ENCODE assay signal across 21 cellular contexts in the genomic region with DNA sequence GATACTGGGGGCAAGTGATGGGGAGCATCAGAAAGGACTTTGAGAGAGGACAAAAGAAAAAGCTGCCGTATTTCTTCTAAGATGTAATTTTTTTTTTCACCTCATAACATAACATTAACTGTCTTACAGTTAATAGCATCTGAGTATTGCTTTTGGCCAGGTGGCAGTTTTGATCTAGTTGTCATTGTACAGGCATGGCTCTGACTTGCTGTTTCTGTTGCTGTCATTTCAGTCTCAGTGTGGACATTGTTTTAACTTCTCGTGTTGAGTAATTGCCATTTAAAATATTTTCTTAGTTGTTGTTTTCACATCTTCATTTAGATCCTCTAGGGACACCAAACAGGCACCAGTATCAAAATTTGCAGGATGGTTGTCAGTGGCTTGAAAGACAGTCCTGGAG. TPM values are rescaled to one million over a fixed set of nuclear protein-coding genes. Genes with fewer than 3 reads are reported as not detected.
DNase-seq lines count a peak whose midpoint lies in the region; ATAC-seq, FAIRE-seq and TF ChIP-seq lines count a peak whose summit lies in the region.
"Had no signal": no experiment of that assay in that cellular context is flagged by ENCODE, and none has a peak within 500 bp of the region (broad histone marks: within the 10 kb centered on the region; RNA-seq: fewer than 3 reads in every experiment).

No MANE protein-coding gene starts in this region.

- POLR2A ChIA-PET in HEK293 (lab: Yijun Ruan, JAX), result no interaction called here

- ATAC-seq in HG03095 (IDR thresholded peaks at IDR 0.05; ENCODE audit: unreplicated experiment), result peak; percentile 71
- peak; percentile 61 for ATAC-seq in stimulated activated memory B cell treated with anti-CD40 and anti-IgM and Interleukin-4, amounts not matched to agents 10 μg/mL and 1 μg/mL and 100 μg/mL, for 72 hours
- no peak for ATAC-seq in activated T-helper 17 cell treated with anti-CD3 and anti-CD28 coated beads, Interleukin-2, amount 50 U/mL, for 72 hours (replicated peaks)
- ATAC-seq: right lobe of liver had no signal

- no peak for TF ChIP-seq CTCF in HEK293 (tag by site-specific recombination; IDR thresholded peaks at IDR 0.05)

- peak; percentile 42 for FAIRE-seq in GM19239 (lab: Jason Lieb, UNC)
- FAIRE-seq: colon had no signal

- no peak overlapping the region for H3K4me3 Mint-ChIP-seq in stimulated activated memory B cell treated with anti-CD40 and anti-IgM and Interleukin-4, amounts not matched to agents 10 μg/mL and 1 μg/mL and 100 μg/mL, for 72 hours
- H3K4me3 Mint-ChIP-seq in activated T-helper 17 cell treated with anti-CD3 and anti-CD28 coated beads, Interleukin-2, amount 50 U/mL, for 72 hours, result no peak overlapping the region
- H3K4me3 Mint-ChIP-seq: activated CD4-positive, alpha-beta memory T cell treated with anti-CD3 and anti-CD28 coated beads for 36 hours had no signal

- H3K4me1 Mint-ChIP-seq in stimulated activated memory B cell treated with anti-CD40 and anti-IgM and Interleukin-4, amounts not matched to agents 10 μg/mL and 1 μg/mL and 100 μg/mL, for 72 hours, result peaks cover 6% of the 10 kb centered on the region
- no peaks in the 10 kb centered on the region for H3K4me1 Mint-ChIP-seq in activated T-helper 17 cell treated with anti-CD3 and anti-CD28 coated beads, Interleukin-2, amount 50 U/mL, for 72 hours

- H3K27ac ChIP-seq in HEK293 (ENCODE audit: extremely low read depth, low read depth, low read length), result no peak overlapping the region
- H3K27ac ChIP-seq: BLaER1, neutrophil, right lobe of liver, SJCRH30, tibial nerve had no signal

- no peaks in the 10 kb centered on the region for H3K36me3 ChIP-seq in HEK293 (ENCODE audit: control insufficient read depth in 2 of 2, insufficient read depth in 1 of 2, low read length in 2 of 2)
- H3K36me3 ChIP-seq: neutrophil, right lobe of liver, tibial nerve had no signal

- no peaks in the 10 kb centered on the region for H3K9me3 Mint-ChIP-seq in stimulated activated memory B cell treated with anti-CD40 and anti-IgM and Interleukin-4, amounts not matched to agents 10 μg/mL and 1 μg/mL and 100 μg/mL, for 72 hours
- no peaks in the 10 kb centered on the region for H3K9me3 Mint-ChIP-seq in activated T-helper 17 cell treated with anti-CD3 and anti-CD28 coated beads, Interleukin-2, amount 50 U/mL, for 72 hours
- H3K9me3 Mint-ChIP-seq: activated CD4-positive, alpha-beta memory T cell treated with anti-CD3 and anti-CD28 coated beads for 36 hours had no signal

- no peak for DNase-seq in GM19239 (ENCODE audit: insufficient read length, low spot score)
- DNase-seq in NK-92 treated with Interleukin-12 subunit alpha and Interleukin-12 subunit beta, amount 100 ng/mL, for 24 hours (lab: John Stamatoyannopoulos, UW), result no peak
- DNase-seq in A172 (ENCODE audit: low spot score), result no peak
- DNase-seq: activated CD4-positive, alpha-beta memory T cell treated with anti-CD3 and anti-CD28 coated beads for 36 hours; amygdala; DND-41; head of caudate nucleus; KBM-7; kidney glomerular epithelial cell; NCI-H1105 treated with DMSO at 0.1 percent for 48 hours; right lobe of liver; SJCRH30; T1000 had no signal

- no peak overlapping the region for H3K27ac Mint-ChIP-seq in stimulated activated memory B cell treated with anti-CD40 and anti-IgM and Interleukin-4, amounts not matched to agents 10 μg/mL and 1 μg/mL and 100 μg/mL, for 72 hours
- no peak overlapping the region for H3K27ac Mint-ChIP-seq in activated T-helper 17 cell treated with anti-CD3 and anti-CD28 coated beads, Interleukin-2, amount 50 U/mL, for 72 hours
- H3K27ac Mint-ChIP-seq: activated CD4-positive, alpha-beta memory T cell treated with anti-CD3 and anti-CD28 coated beads for 36 hours had no signal

- peaks cover 11% of the 10 kb centered on the region for H3K36me3 Mint-ChIP-seq in stimulated activated memory B cell treated with anti-CD40 and anti-IgM and Interleukin-4, amounts not matched to agents 10 μg/mL and 1 μg/mL and 100 μg/mL, for 72 hours
- H3K36me3 Mint-ChIP-seq in activated T-helper 17 cell treated with anti-CD3 and anti-CD28 coated beads, Interleukin-2, amount 50 U/mL, for 72 hours (ENCODE audit: low read depth), result peaks cover 17% of the 10 kb centered on the region
- H3K36me3 Mint-ChIP-seq: activated CD4-positive, alpha-beta memory T cell treated with anti-CD3 and anti-CD28 coated beads for 36 hours had no signal

- CTCF ChIA-PET in HEK293 (lab: Yijun Ruan, JAX), result interaction anchor here (0.6 kb wide), 1 partner anchor 92 kb away, joined by 3 read pairs; no protein-coding TSS in a partner anchor

- H3K9me3 ChIP-seq in HEK293 (ENCODE audit: control insufficient read depth, insufficient read depth, low read depth, low read length), result no peaks in the 10 kb centered on the region
- H3K9me3 ChIP-seq: BLaER1, neutrophil, right lobe of liver, SJCRH30, tibial nerve had no signal

- no peak overlapping the region for H3K4me3 ChIP-seq in HEK293 (ENCODE audit: low read depth, low read length)
- H3K4me3 ChIP-seq: BLaER1, right lobe of liver, SJCRH30, tibial nerve had no signal

- H3K27me3 Mint-ChIP-seq in stimulated activated memory B cell treated with anti-CD40 and anti-IgM and Interleukin-4, amounts not matched to agents 10 μg/mL and 1 μg/mL and 100 μg/mL, for 72 hours, result no peaks in the 10 kb centered on the region
- H3K27me3 Mint-ChIP-seq in activated T-helper 17 cell treated with anti-CD3 and anti-CD28 coated beads, Interleukin-2, amount 50 U/mL, for 72 hours, result no peaks in the 10 kb centered on the region

- H3K4me1 ChIP-seq in HEK293 (ENCODE audit: control insufficient read depth, insufficient read depth, low read length), result peaks cover 56% of the 10 kb centered on the region
- H3K4me1 ChIP-seq: SJCRH30 had no signal

TF ChIP-seq in HEK293, 187 proteins besides CTCF, POLR2A, EP300 and RAD21:
- TF ChIP-seq PRDM1 (tag by site-specific recombination; IDR thresholded peaks at IDR 0.05) (0 out of 2 replicates have a peak, but pooled peaks have one; percentile 2), ZNF830 (tag by site-specific recombination; IDR thresholded peaks at IDR 0.05; ENCODE audit: low read depth) (no peak), ZNF600 (tag by site-specific recombination; IDR thresholded peaks at IDR 0.05) (peak; percentile 21; the same call in 1 of the 2 replicates)

RNA-seq across cellular contexts. Expression of gene SMAD5, which starts 12.4 kb away (rescaled TPM):
- 10 to 100 TPM; 21.1 to 21.7 TPM for total RNA-seq in activated T-helper 17 cell treated with anti-CD3 and anti-CD28 coated beads, Interleukin-2, amount 50 U/mL, for 72 hours
- total RNA-seq in A172 (2014; rRNA removed; shearing (Covaris generic)), result 55.9 and 58.8 TPM in 2 replicates

RNA-seq across cellular contexts. Expression of gene SMIM32, which starts 47.9 kb away (rescaled TPM):
- total RNA-seq in activated T-helper 17 cell treated with anti-CD3 and anti-CD28 coated beads, Interleukin-2, amount 50 U/mL, for 72 hours, result not detected
- not detected in 2 replicates for total RNA-seq in A172 (2014; rRNA removed; shearing (Covaris generic))
- total RNA-seq: activated CD4-positive, alpha-beta memory T cell treated with anti-CD3 and anti-CD28 coated beads for 36 hours; tibial nerve had no signal
